ENCODE assay signal across 8 cellular contexts in the genomic region with DNA sequence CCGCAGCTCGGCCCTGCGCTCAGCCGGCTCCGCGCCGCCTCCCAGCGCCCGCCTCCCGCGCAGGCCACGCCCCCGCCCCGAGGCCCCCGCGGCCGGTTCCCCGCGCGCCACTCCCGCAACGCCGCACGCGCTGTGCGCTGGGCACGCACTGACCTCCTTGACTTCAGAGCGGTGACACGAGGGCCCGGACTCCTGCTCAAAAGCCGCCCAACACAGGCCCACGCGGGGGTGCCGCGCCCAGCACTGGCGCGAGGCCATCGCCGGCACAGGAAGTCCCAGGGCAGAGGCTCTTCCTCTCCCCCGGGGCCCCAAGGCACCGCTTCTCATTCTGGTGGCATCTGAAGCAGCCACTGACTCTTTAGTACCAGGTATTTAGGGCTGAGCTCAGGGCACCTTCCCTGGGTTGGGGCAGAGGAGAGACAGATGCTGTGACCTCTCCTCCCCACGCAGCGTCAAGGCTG. TPM values are rescaled to one million over a fixed set of nuclear protein-coding genes. Genes with fewer than 3 reads are reported as not detected.
DNase-seq lines count a peak whose midpoint lies in the region; ATAC-seq and TF ChIP-seq lines count a peak whose summit lies in the region.

No MANE protein-coding gene starts in this region.

- no peak for TF ChIP-seq CTCF in activated B cell treated with CpG ODN at 0.5 μM for 24 hours (IDR thresholded peaks at IDR 0.05)

- peak; percentile 37 for ATAC-seq in GM21526 (IDR thresholded peaks at IDR 0.05; ENCODE audit: low FRiP score, unreplicated experiment)
- peak; percentile 71 for ATAC-seq in activated B cell treated with CpG ODN at 0.5 μM for 24 hours (ENCODE audit: low read depth)
- peak; percentile 33 for ATAC-seq in left lobe of liver

- DNase-seq in DMS53 treated with DMSO at 0.1 percent for 48 hours (lab: John Stamatoyannopoulos, UW; ENCODE audit: unreplicated experiment) (peak; percentile 29), Kasumi-1 (lab: John Stamatoyannopoulos, UW) (peak; percentile 42), activated B cell treated with CpG ODN at 0.5 μM for 24 hours (peak; percentile 82), left lobe of liver (ENCODE audit: low spot score) (peak; percentile 70), dedifferentiated amniotic fluid mesenchymal stem cell (ENCODE audit: extremely low spot score) (no peak)
- peak; percentile 73 for DNase-seq in central memory CD4-positive, alpha-beta T cell
- DNase-seq in stimulated activated CD4-positive, alpha-beta T cell treated with anti-CD3 and anti-CD28 coated beads, Interleukin-4, amount 100 ng/mL, for 1 hour: peak; percentile 71

- intact Hi-C loops in activated B cell treated with CpG ODN at 0.5 μM for 24 hours (cut with micrococcal nuclease): loop anchor here (1.0 to 5.0 kb wide), 4 partner anchors 11 to 96 kb away; no protein-coding TSS in a partner anchor

- POLR2A ChIA-PET in activated B cell treated with CpG ODN at 0.5 μM for 24 hours (lab: Charles Lee): interaction anchor here (0.6 to 6.3 kb wide), 8 partner anchors 8 to 353 kb away, joined by 3 to 217 read pairs (median 6); partner anchors contain the start of genes PPP1R2 and TNK2

- H3K9me3 Mint-ChIP-seq in activated B cell treated with CpG ODN at 0.5 μM for 24 hours: no peaks in the 10 kb centered on the region

- H3K4me1 Mint-ChIP-seq in activated B cell treated with CpG ODN at 0.5 μM for 24 hours: peaks cover 66% of the 10 kb centered on the region

- H3K4me3 Mint-ChIP-seq in activated B cell treated with CpG ODN at 0.5 μM for 24 hours: peak overlapping the region; percentile 88

- peak overlapping the region; percentile 92 for H3K27ac Mint-ChIP-seq in activated B cell treated with CpG ODN at 0.5 μM for 24 hours

- H3K27me3 Mint-ChIP-seq in activated B cell treated with CpG ODN at 0.5 μM for 24 hours: no peaks in the 10 kb centered on the region

- H3K36me3 Mint-ChIP-seq in activated B cell treated with CpG ODN at 0.5 μM for 24 hours (ENCODE audit: low read depth): no peaks in the 10 kb centered on the region

- CTCF ChIA-PET in activated B cell treated with CpG ODN at 0.5 μM for 24 hours (lab: Charles Lee): interaction anchor here (2.1 to 5.7 kb wide), 6 partner anchors 9 to 44 kb away, joined by 6 to 103 read pairs (median 44); partner anchors contain the start of gene TNK2

RNA-seq across cellular contexts. Expression of gene TNK2, which starts 12.4 kb away (rescaled TPM):
- total RNA-seq in activated B cell treated with CpG ODN at 0.5 μM for 24 hours: 108 and 132 TPM in 2 replicates
- total RNA-seq in left lobe of liver: 55.2 TPM
